ENCODE assay signal across 1 cellular context in genomic region chrX:28787206-28787605, GRCh38.
A peak's percentile ranks its signal among the peaks of the same experiment; 100 is the strongest.
TF ChIP-seq lines count a peak whose summit lies in the region.

No MANE protein-coding gene starts in this region.

TF ChIP-seq in IMR-90, 13 proteins besides CTCF, POLR2A, EP300 and RAD21 (continued from another document):
- TF ChIP-seq, protein P1, sequence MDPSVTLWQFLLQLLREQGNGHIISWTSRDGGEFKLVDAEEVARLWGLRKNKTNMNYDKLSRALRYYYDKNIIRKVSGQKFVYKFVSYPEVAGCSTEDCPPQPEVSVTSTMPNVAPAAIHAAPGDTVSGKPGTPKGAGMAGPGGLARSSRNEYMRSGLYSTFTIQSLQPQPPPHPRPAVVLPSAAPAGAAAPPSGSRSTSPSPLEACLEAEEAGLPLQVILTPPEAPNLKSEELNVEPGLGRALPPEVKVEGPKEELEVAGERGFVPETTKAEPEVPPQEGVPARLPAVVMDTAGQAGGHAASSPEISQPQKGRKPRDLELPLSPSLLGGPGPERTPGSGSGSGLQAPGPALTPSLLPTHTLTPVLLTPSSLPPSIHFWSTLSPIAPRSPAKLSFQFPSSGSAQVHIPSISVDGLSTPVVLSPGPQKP (IDR thresholded peaks at IDR 0.05; ENCODE audit: borderline replicate concordance, low read depth, low read length) = no peak
- peak; percentile 66 for TF ChIP-seq FOS (IDR thresholded peaks at IDR 0.05; ENCODE audit: low read depth, low read length)
